ENCODE assay signal across 17 cellular contexts in genomic region chr1:4058706-4059105, GRCh38.
A peak's percentile ranks its signal among the peaks of the same experiment; 100 is the strongest.
DNase-seq lines count a peak whose midpoint lies in the region; ATAC-seq and TF ChIP-seq lines count a peak whose summit lies in the region.
"Had no signal": no experiment of that assay in that cellular context is flagged by ENCODE, and none has a peak within 500 bp of the region (broad histone marks: within the 10 kb centered on the region; RNA-seq: fewer than 3 reads in every experiment).

No MANE protein-coding gene starts in this region.

- H3K4me3 ChIP-seq in BLaER1 (no peak overlapping the region), IMR-90 (ENCODE audit: insufficient read depth, low read depth, low read length) (no peak overlapping the region), NB4 (ENCODE audit: low read depth, low read length) (no peak overlapping the region), gastroesophageal sphincter (no peak overlapping the region)
- H3K4me3 ChIP-seq: GM23338 had no signal

- 100% methylated on average over 1 of the region's 8 CpGs; no CpG with 5 or more reads in 1 of the 2 experiments for WGBS in IMR-90 (ENCODE audit: extremely low coverage in 2 of 2, insufficient read length in 1 of 2), 2 experiments
- no CpG with 5 or more reads among the region's 8 CpGs for WGBS in gastroesophageal sphincter (ENCODE audit: low coverage in 1 of 2), 2 donors

- no peaks in the 10 kb centered on the region for H3K9me1 ChIP-seq in IMR-90 (ENCODE audit: insufficient read depth, low read length)

- H3K18ac ChIP-seq in IMR-90 (ENCODE audit: low read depth, low read length), result no peak overlapping the region

- dilution Hi-C loops in IMR-90 (cut with HindIII; ENCODE audit: low sequenced_read_pairs, unreplicated experiment), result no loop called here

- no peak overlapping the region for H2AFZ ChIP-seq in IMR-90 (replicated peaks; ENCODE audit: low read length, poor library complexity)
- H2AFZ ChIP-seq: GM23338 had no signal

- TF ChIP-seq POLR2A in IMR-90 (IDR thresholded peaks at IDR 0.05; ENCODE audit: low read depth, low read length), result no peak
- TF ChIP-seq POLR2A in NB4 (IDR thresholded peaks at IDR 0.05; ENCODE audit: extremely low read depth, insufficient read length), result no peak
- no peak for TF ChIP-seq POLR2A in gastroesophageal sphincter (IDR thresholded peaks at IDR 0.05)

- in situ Hi-C loops in IMR-90 (cut with MboI; ENCODE audit: low sequenced_read_pairs), result no loop called here

- H3K36me3 ChIP-seq in BLaER1 (no peaks in the 10 kb centered on the region), IMR-90 (ENCODE audit: control insufficient read depth, insufficient read depth, low read length) (no peaks in the 10 kb centered on the region), gastroesophageal sphincter (no peaks in the 10 kb centered on the region)
- H3K36me3 ChIP-seq: BE2C had no signal

- no peaks in the 10 kb centered on the region for H3K36me3 Mint-ChIP-seq in osteocyte (ENCODE audit: unreplicated experiment)
- no peaks in the 10 kb centered on the region for H3K36me3 Mint-ChIP-seq in activated CD4-positive, alpha-beta memory T cell treated with anti-CD3 and anti-CD28 coated beads, Interleukin-2, amount 10 ng/mL, durations not matched to agents 7 days and 5 days (ENCODE audit: low read depth)
- H3K36me3 Mint-ChIP-seq: CD14-positive monocyte; CD4-positive, alpha-beta memory T cell had no signal

- TF ChIP-seq CTCF in IMR-90 (conservative IDR thresholded peaks at IDR 0.05; ENCODE audit: low read depth, low read length), result no peak
- no peak for TF ChIP-seq CTCF in NB4 (IDR thresholded peaks at IDR 0.05; ENCODE audit: low read depth, low read length)
- TF ChIP-seq CTCF in osteocyte (IDR thresholded peaks at IDR 0.05), result no peak
- TF ChIP-seq CTCF in gastroesophageal sphincter (IDR thresholded peaks at IDR 0.05), result no peak

- DNase-seq in IMR-90 (no peak), NB4 (ENCODE audit: low read depth) (peak; percentile 29), islet precursor cell (peak; percentile 40), osteocyte (ENCODE audit: extremely low spot score, unreplicated experiment) (no peak), Ammon's horn (ENCODE audit: low spot score) (no peak)
- DNase-seq in activated CD4-positive, alpha-beta memory T cell treated with anti-CD3 and anti-CD28 coated beads, Interleukin-2, amount 10 ng/mL, durations not matched to agents 7 days and 5 days, result no peak
- DNase-seq: BE2C; CD4-positive, alpha-beta memory T cell; DMS153; DMS79; GF-D8 had no signal

- peak overlapping the region; percentile 28 for H2AK9ac ChIP-seq in IMR-90 (replicated peaks; ENCODE audit: low read depth, low read length, poor library complexity)

- no peak overlapping the region for H2AK5ac ChIP-seq in IMR-90 (ENCODE audit: low read depth, low read length)

- BruUV-seq in IMR-90 (replicated peaks; lab: Mats Ljungman, UMichigan), result no TSS peak

- TF ChIP-seq EP300 in gastroesophageal sphincter (IDR thresholded peaks at IDR 0.05), result no peak

- H3K4me1 ChIP-seq in BLaER1 (peaks cover 31% of the 10 kb centered on the region), IMR-90 (ENCODE audit: control insufficient read depth, insufficient read depth, low read length) (no peaks in the 10 kb centered on the region), gastroesophageal sphincter (no peaks in the 10 kb centered on the region)
- H3K4me1 ChIP-seq: BE2C had no signal

- no peak overlapping the region for H3K27ac Mint-ChIP-seq in osteocyte (ENCODE audit: unreplicated experiment)
- H3K27ac Mint-ChIP-seq in activated CD4-positive, alpha-beta memory T cell treated with anti-CD3 and anti-CD28 coated beads, Interleukin-2, amount 10 ng/mL, durations not matched to agents 7 days and 5 days, result no peak overlapping the region
- H3K27ac Mint-ChIP-seq: CD14-positive monocyte; CD4-positive, alpha-beta memory T cell; GM23338 had no signal

- no peaks in the 10 kb centered on the region for H3K4me1 Mint-ChIP-seq in osteocyte (ENCODE audit: unreplicated experiment)
- no peaks in the 10 kb centered on the region for H3K4me1 Mint-ChIP-seq in activated CD4-positive, alpha-beta memory T cell treated with anti-CD3 and anti-CD28 coated beads, Interleukin-2, amount 10 ng/mL, durations not matched to agents 7 days and 5 days
- H3K4me1 Mint-ChIP-seq: CD14-positive monocyte; CD4-positive, alpha-beta memory T cell; GM23338 had no signal

- no peak overlapping the region for H4K5ac ChIP-seq in IMR-90 (ENCODE audit: low read depth, low read length)

- peaks cover 6% of the 10 kb centered on the region for H3K9me3 Mint-ChIP-seq in osteocyte (ENCODE audit: unreplicated experiment)
- H3K9me3 Mint-ChIP-seq in activated CD4-positive, alpha-beta memory T cell treated with anti-CD3 and anti-CD28 coated beads, Interleukin-2, amount 10 ng/mL, durations not matched to agents 7 days and 5 days, result no peaks in the 10 kb centered on the region
- H3K9me3 Mint-ChIP-seq: CD4-positive, alpha-beta memory T cell had no signal

- no peak overlapping the region for H3K14ac ChIP-seq in IMR-90 (replicated peaks; ENCODE audit: low read depth, low read length)

- intact Hi-C loops in IMR-90 (cut with micrococcal nuclease), result no loop called here

- CTCF ChIA-PET in IMR-90 (lab: Yijun Ruan, JAX), result no interaction called here
- CTCF ChIA-PET in activated CD4-positive, alpha-beta memory T cell treated with anti-CD3 and anti-CD28 coated beads, Interleukin-2, amount 10 ng/mL, durations not matched to agents 7 days and 5 days (lab: Charles Lee), result no interaction called here

- H3K27me3 Mint-ChIP-seq in osteocyte (ENCODE audit: unreplicated experiment), result no peaks in the 10 kb centered on the region
- no peaks in the 10 kb centered on the region for H3K27me3 Mint-ChIP-seq in activated CD4-positive, alpha-beta memory T cell treated with anti-CD3 and anti-CD28 coated beads, Interleukin-2, amount 10 ng/mL, durations not matched to agents 7 days and 5 days

- H2BK5ac ChIP-seq in IMR-90 (ENCODE audit: low read depth, low read length, poor library complexity, severe bottlenecking), result no peak overlapping the region

- peaks cover 4% of the 10 kb centered on the region; the same call in 1 of the 2 replicates for H3K9me3 ChIP-seq in BLaER1
- H3K9me3 ChIP-seq in IMR-90 (ENCODE audit: control insufficient read depth, insufficient read depth, low read length), result peaks cover 74% of the 10 kb centered on the region
- no peaks in the 10 kb centered on the region for H3K9me3 ChIP-seq in gastroesophageal sphincter
- H3K9me3 ChIP-seq: BE2C had no signal

- H3K9ac ChIP-seq in BLaER1 (no peak overlapping the region), IMR-90 (ENCODE audit: low read depth, low read length) (no peak overlapping the region)

- H3K4me2 ChIP-seq in BLaER1 (peak overlapping the region; percentile 52), IMR-90 (ENCODE audit: low read depth, low read length) (no peak overlapping the region)
- H3K4me2 ChIP-seq: GM23338 had no signal

- TF ChIP-seq RAD21 in IMR-90 (IDR thresholded peaks at IDR 0.05; ENCODE audit: low read length), result no peak

- H3K27ac ChIP-seq in BLaER1 (no peak overlapping the region), IMR-90 (ENCODE audit: insufficient read depth, low read length) (no peak overlapping the region), gastroesophageal sphincter (no peak overlapping the region)

- POLR2A ChIA-PET in IMR-90 (lab: Charles Lee; ENCODE audit: unreplicated experiment), result no interaction called here
- POLR2A ChIA-PET in activated CD4-positive, alpha-beta memory T cell treated with anti-CD3 and anti-CD28 coated beads, Interleukin-2, amount 10 ng/mL, durations not matched to agents 7 days and 5 days (lab: Charles Lee), result no interaction called here

- H3K27me3 ChIP-seq in BLaER1, result no peaks in the 10 kb centered on the region
- H3K27me3 ChIP-seq in IMR-90 (ENCODE audit: control insufficient read depth, insufficient read depth, low read length), result no peaks in the 10 kb centered on the region
- peaks cover 52% of the 10 kb centered on the region for H3K27me3 ChIP-seq in gastroesophageal sphincter
- H3K27me3 ChIP-seq: BE2C had no signal

- H3K23ac ChIP-seq in IMR-90 (ENCODE audit: low read depth, low read length), result no peak overlapping the region

- H4K20me1 ChIP-seq in BLaER1 (no peaks in the 10 kb centered on the region), IMR-90 (ENCODE audit: insufficient read depth, low read length) (no peaks in the 10 kb centered on the region)

- ATAC-seq in IMR-90 (ENCODE audit: low read depth), result no peak
- no peak for ATAC-seq in gastroesophageal sphincter
- ATAC-seq: GM23338, HCT116, HepG2 had no signal

- H4K8ac ChIP-seq in IMR-90 (ENCODE audit: low read depth in 2 of 2, low read length in 2 of 2), result no peak overlapping the region

- no peak overlapping the region for H2BK120ac ChIP-seq in IMR-90 (ENCODE audit: low read depth, low read length)

- H3K4ac ChIP-seq in IMR-90 (ENCODE audit: low read depth, low read length), result no peak overlapping the region

- no peak overlapping the region for H4K91ac ChIP-seq in IMR-90 (ENCODE audit: insufficient read depth, low read depth, low read length)

- H3K56ac ChIP-seq in IMR-90 (ENCODE audit: extremely low read depth, insufficient read depth, low read length), result no peak overlapping the region

- no peak overlapping the region for H2BK20ac ChIP-seq in IMR-90 (ENCODE audit: low read depth, low read length)

- no peak overlapping the region for H3K4me3 Mint-ChIP-seq in osteocyte (ENCODE audit: unreplicated experiment)
- no peak overlapping the region for H3K4me3 Mint-ChIP-seq in activated CD4-positive, alpha-beta memory T cell treated with anti-CD3 and anti-CD28 coated beads, Interleukin-2, amount 10 ng/mL, durations not matched to agents 7 days and 5 days
- H3K4me3 Mint-ChIP-seq: CD14-positive monocyte; CD4-positive, alpha-beta memory T cell; GM23338 had no signal

- no peaks in the 10 kb centered on the region for H3K79me1 ChIP-seq in IMR-90 (ENCODE audit: low read depth in 1 of 2, low read length in 2 of 2)

- H2BK15ac ChIP-seq in IMR-90 (ENCODE audit: low read depth, low read length), result no peak overlapping the region

TF ChIP-seq in IMR-90, 13 proteins besides CTCF, POLR2A, EP300 and RAD21 (continues in another document):
- no peak for TF ChIP-seq BHLHE40 (IDR thresholded peaks at IDR 0.05; ENCODE audit: low read depth, low read length)
- no peak for TF ChIP-seq SMC3 (IDR thresholded peaks at IDR 0.05; ENCODE audit: low read depth, low read length)
- TF ChIP-seq RFX5 (IDR thresholded peaks at IDR 0.05; ENCODE audit: low read depth, low read length), result no peak
- no peak for TF ChIP-seq FOS (IDR thresholded peaks at IDR 0.05; ENCODE audit: low read depth, low read length)
- TF ChIP-seq MAFK (IDR thresholded peaks at IDR 0.05; ENCODE audit: low read depth, low read length), result no peak
- no peak for TF ChIP-seq CEBPB (IDR thresholded peaks at IDR 0.05; ENCODE audit: low read depth, low read length)

Comparison
In these comparisons a context has a peak if more than half of its experiments do, and no peak if none do; other contexts are left out.
1. DNase-seq: peak in NB4 (single experiment) and islet precursor cell (single experiment); none in IMR-90 (single experiment), osteocyte (single experiment), Ammon's horn (single experiment) and activated CD4-positive, alpha-beta memory T cell treated with anti-CD3 and anti-CD28 coated beads, Interleukin-2, amount 10 ng/mL, durations not matched to agents 7 days and 5 days (single experiment).